In genomic region chr6:34341481-34341971, GRCh38 we compare ENCODE assay signal across 1 cellular context.
TF ChIP-seq lines count a peak whose summit lies in the region.

No MANE protein-coding gene starts in this region.

TF ChIP-seq in WTC11, 78 proteins besides CTCF, POLR2A, EP300 and RAD21 (continued from another document):
- TF ChIP-seq ATF2 (CRISPR knock-in tag; IDR thresholded peaks at IDR 0.05; ENCODE audit: borderline replicate concordance, low read depth) (no peak), ZNF532 (CRISPR knock-in tag; IDR thresholded peaks at IDR 0.05; ENCODE audit: borderline replicate concordance) (no peak), GABPB1 (CRISPR knock-in tag; IDR thresholded peaks at IDR 0.05) (no peak), ESRRA (CRISPR knock-in tag; IDR thresholded peaks at IDR 0.05; ENCODE audit: borderline replicate concordance) (no peak), GRHL2 (CRISPR knock-in tag; IDR thresholded peaks at IDR 0.05; ENCODE audit: insufficient replicate concordance, severe bottlenecking) (no peak), OVOL2 (CRISPR knock-in tag; IDR thresholded peaks at IDR 0.05; ENCODE audit: borderline replicate concordance) (no peak), ZNF416 (CRISPR knock-in tag; IDR thresholded peaks at IDR 0.05) (no peak), E2F5 (CRISPR knock-in tag; IDR thresholded peaks at IDR 0.05) (no peak)
